In the genomic region with DNA sequence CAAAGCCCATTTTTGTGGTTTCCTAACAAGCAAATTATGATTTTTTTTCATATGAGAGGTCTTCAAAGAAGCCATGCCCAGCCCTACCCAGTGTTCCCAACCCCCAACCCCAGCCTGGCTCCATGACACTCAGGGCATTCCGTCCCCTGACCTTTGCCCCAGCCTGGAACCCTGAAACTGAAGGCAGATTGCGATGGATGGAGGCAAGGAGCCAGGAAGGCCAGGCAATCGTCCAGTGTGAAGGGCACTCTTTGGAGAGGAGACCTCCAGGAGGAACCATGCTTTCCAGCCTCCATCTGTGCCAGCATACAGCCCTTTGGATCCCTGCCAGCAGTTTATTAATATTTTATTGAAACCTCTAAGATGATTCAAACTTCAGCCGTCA, we compare ENCODE assay signal across 26 cellular contexts.
"Had no signal": no experiment of that assay in that cellular context is flagged by ENCODE, and none has a peak within 500 bp of the region (broad histone marks: within the 10 kb centered on the region; RNA-seq: fewer than 3 reads in every experiment).

No MANE protein-coding gene starts in this region.

- H3K4me3 ChIP-seq: adrenal gland, body of pancreas, breast epithelium, SJSA1 had no signal

- H3K4me1 ChIP-seq: adrenal gland, body of pancreas, breast epithelium, SJSA1 had no signal

- H3K27me3 ChIP-seq: adrenal gland, body of pancreas, breast epithelium, SJSA1 had no signal

- ATAC-seq: activated T-cell treated with anti-CD3 and anti-CD28 coated beads, Interleukin-2, amount 50 U/mL, for 4 hours; body of pancreas; Panc1 had no signal

- H3K9me3 ChIP-seq: adrenal gland, body of pancreas, breast epithelium, SJSA1, SK-N-SH had no signal

- H3K27ac ChIP-seq: adrenal gland, body of pancreas, breast epithelium, KMS-11, SJSA1 had no signal

- H3K36me3 ChIP-seq: adrenal gland, breast epithelium, SJSA1 had no signal

- DNase-seq: activated B cell treated with CpG ODN at 0.5 μM for 24 hours; activated CD4-positive, alpha-beta memory T cell treated with anti-CD3 and anti-CD28 coated beads for 36 hours; activated CD4-positive, alpha-beta T cell treated with anti-CD3 and anti-CD28 coated beads for 4 hours; activated CD4-positive, alpha-beta T cell treated with anti-CD3 and anti-CD28 coated beads, Interleukin-2, amount 50 U/mL, for 1 hour; activated CD4-positive, CD25-positive, alpha-beta regulatory T cell treated with anti-CD3 and anti-CD28 coated beads, Interleukin-2, amount 50 U/mL, for 72 hours; activated CD8-positive, alpha-beta memory T cell treated with anti-CD3 and anti-CD28 coated beads, Interleukin-2, amount 50 U/mL, for 4 hours; activated naive CD4-positive, alpha-beta T cell; activated naive CD4-positive, alpha-beta T cell treated with anti-CD3 and anti-CD28 coated beads, Interleukin-2, amount 50 U/mL, for 16 hours; activated T-cell treated with anti-CD3 and anti-CD28 coated beads for 4 hours; activated T-cell treated with anti-CD3 and anti-CD28 coated beads, Interleukin-2, amount 50 U/mL, for 4 hours; adrenal gland; body of pancreas; MM.1S; MV-4-11; NCI-H1092; NCI-H1436 treated with DMSO at 0.1 percent for 48 hours; NCI-H1694 treated with DMSO at 0.1 percent for 48 hours; NCI-H2029; NCI-H345; NCI-H524 treated with DMSO at 0.1 percent for 48 hours; SHP77 treated with DMSO at 0.1 percent for 48 hours; SK-N-SH had no signal
